ENCODE assay signal across 18 cellular contexts in the genomic region with DNA sequence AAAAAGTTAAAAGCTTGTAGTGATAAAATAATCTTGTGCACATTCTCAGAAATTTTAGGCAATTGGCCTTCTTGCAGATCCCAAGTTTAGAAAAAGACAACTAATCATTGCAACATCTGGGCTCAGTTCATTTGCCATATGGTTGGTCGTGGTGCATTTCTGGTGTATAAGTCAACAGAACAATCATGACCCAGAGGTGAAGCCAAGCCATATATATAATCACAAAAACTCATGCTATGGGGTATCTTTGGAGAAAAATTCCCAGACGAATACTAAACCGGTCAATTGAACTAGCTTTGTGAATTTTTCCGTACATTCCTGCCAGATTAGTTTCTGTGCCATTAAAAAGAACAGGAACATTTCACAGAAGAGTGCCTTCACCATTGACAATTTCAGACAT. TPM values are rescaled to one million over a fixed set of nuclear protein-coding genes. Genes with fewer than 3 reads are reported as not detected.
DNase-seq lines count a peak whose midpoint lies in the region; TF ChIP-seq lines count a peak whose summit lies in the region.
"Had no signal": no experiment of that assay in that cellular context is flagged by ENCODE, and none has a peak within 500 bp of the region (broad histone marks: within the 10 kb centered on the region; RNA-seq: fewer than 3 reads in every experiment).

No MANE protein-coding gene starts in this region.

- no peak for TF ChIP-seq CTCF in adrenal gland (IDR thresholded peaks at IDR 0.05)

- H3K4me3 Mint-ChIP-seq in activated naive CD4-positive, alpha-beta T cell treated with anti-CD3 and anti-CD28 coated beads, Interleukin-2, amount 50 U/mL, for 24 hours: peak overlapping the region; percentile 30
- H3K4me3 Mint-ChIP-seq: H9, nephron progenitor cell had no signal

- H3K36me3 Mint-ChIP-seq in activated naive CD4-positive, alpha-beta T cell treated with anti-CD3 and anti-CD28 coated beads, Interleukin-2, amount 50 U/mL, for 24 hours: peaks cover 43% of the 10 kb centered on the region

- H3K9me3 Mint-ChIP-seq in activated naive CD4-positive, alpha-beta T cell treated with anti-CD3 and anti-CD28 coated beads, Interleukin-2, amount 50 U/mL, for 24 hours: peaks cover 7% of the 10 kb centered on the region

- H3K9me3 ChIP-seq in adrenal gland (replicated peaks in 1 of 3): no peaks in the 10 kb centered on the region
- H3K9me3 ChIP-seq: vagina had no signal

- peaks cover 0 to 11% of the 10 kb centered on the region in 2 donors for H3K4me1 ChIP-seq in adrenal gland (replicated peaks in 1 of 2)
- H3K4me1 ChIP-seq: vagina had no signal

- no peaks in the 10 kb centered on the region for H3K27me3 ChIP-seq in adrenal gland
- H3K27me3 ChIP-seq: heart left ventricle, vagina had no signal

- no peak for DNase-seq in activated naive CD4-positive, alpha-beta T cell (lab: John Stamatoyannopoulos, UW)
- DNase-seq in RPMI7951 (ENCODE audit: low read depth): peak; percentile 54
- peak; percentile 79 for DNase-seq in fibroblast of gingiva (ENCODE audit: low read depth)
- DNase-seq in stromal cell of bone marrow (ENCODE audit: low read depth): peak; percentile 13
- no peak for DNase-seq in NCI-H345 (lab: John Stamatoyannopoulos, UW)
- DNase-seq in adrenal gland: no peak
- no peak for DNase-seq in NCI-H526 (lab: John Stamatoyannopoulos, UW)
- DNase-seq: H9; heart left ventricle; NCI-H1694 treated with DMSO at 0.1 percent for 48 hours; NCI-H446; nephron progenitor cell; stimulated activated CD4-positive, alpha-beta T cell treated with anti-CD3 and anti-CD28 coated beads, Interleukin-15, amount 100 ng/mL, for 24 hours had no signal

- H3K27ac ChIP-seq in adrenal gland: no peak overlapping the region
- H3K27ac ChIP-seq: heart left ventricle, vagina had no signal

- TF ChIP-seq POLR2A in adrenal gland (IDR thresholded peaks at IDR 0.05): no peak

- WGBS in adrenal gland, 4 donors: 88 to 94% (median 91%) methylated on average over 4 of the region's 4 CpGs

- peak overlapping the region; percentile 94 for H3K27ac Mint-ChIP-seq in activated naive CD4-positive, alpha-beta T cell treated with anti-CD3 and anti-CD28 coated beads, Interleukin-2, amount 50 U/mL, for 24 hours
- H3K27ac Mint-ChIP-seq: H9; nephron progenitor cell; T-helper 2 cell treated with Interferon-gamma antibody and Interleukin-4, amounts not matched to agents 5 μg/mL and 100 μg/mL, for 36 hours had no signal

- intact Hi-C loops in adrenal gland (cut with DNase I): no loop called here

- H3K27me3 Mint-ChIP-seq in activated naive CD4-positive, alpha-beta T cell treated with anti-CD3 and anti-CD28 coated beads, Interleukin-2, amount 50 U/mL, for 24 hours: no peaks in the 10 kb centered on the region

- H3K4me1 Mint-ChIP-seq in activated naive CD4-positive, alpha-beta T cell treated with anti-CD3 and anti-CD28 coated beads, Interleukin-2, amount 50 U/mL, for 24 hours: peaks cover 91% of the 10 kb centered on the region

- no peak overlapping the region for H3K4me3 ChIP-seq in adrenal gland
- H3K4me3 ChIP-seq: heart left ventricle, vagina had no signal

- H3K36me3 ChIP-seq in adrenal gland (replicated peaks in 1 of 2): no peaks in the 10 kb centered on the region
- H3K36me3 ChIP-seq: heart left ventricle, vagina had no signal

RNA-seq across cellular contexts. Expression of a gene that starts 50.3 kb away (rescaled TPM):
- 0.60 and 0.68 TPM in 2 replicates for total RNA-seq in RPMI7951 (2014; rRNA removed; shearing (Covaris generic))
- total RNA-seq in adrenal gland: 10 to 100 TPM in 7 of 8 donors, 1 to 10 TPM in 1; 5.1 to 29.8 (median 17.7) TPM
- 1 to 10 TPM; 1.8 to 6.7 (median 5.8) TPM for polyA plus RNA-seq in adrenal gland
- total RNA-seq: chondrocyte, H9, lung microvascular endothelial cell had no signal

Comparison
In these comparisons a context has a peak if more than half of its experiments do, and no peak if none do; other contexts are left out.
1. DNase-seq: peak in RPMI7951 (single experiment), fibroblast of gingiva (single experiment) and stromal cell of bone marrow (single experiment); none in activated naive CD4-positive, alpha-beta T cell (0 of 4), NCI-H345 (single experiment), adrenal gland (0 of 7) and NCI-H526 (0 of 2).